Comparison of ENCODE assay signal across 9 cellular contexts in genomic region chr7:27198871-27199801, GRCh38. TPM values are rescaled to one million over a fixed set of nuclear protein-coding genes. Genes with fewer than 3 reads are reported as not detected.
DNase-seq lines count a peak whose midpoint lies in the region; ATAC-seq and TF ChIP-seq lines count a peak whose summit lies in the region.
"Had no signal": no experiment of that assay in that cellular context is flagged by ENCODE, and none has a peak within 500 bp of the region (broad histone marks: within the 10 kb centered on the region; RNA-seq: fewer than 3 reads in every experiment).

No MANE protein-coding gene starts in this region.

- H3K4me1 Mint-ChIP-seq in activated CD8-positive, alpha-beta memory T cell treated with anti-CD3 and anti-CD28 coated beads, Interleukin-2, amount 10 ng/mL, durations not matched to agents 7 days and 5 days = peaks cover 26% of the 10 kb centered on the region

- H3K9me3 ChIP-seq in SJSA1 (replicated peaks) = no peaks in the 10 kb centered on the region
- H3K9me3 ChIP-seq in iPS DF 6.9 (ENCODE audit: control insufficient read depth, insufficient read depth, low read length) = no peaks in the 10 kb centered on the region
- H3K9me3 ChIP-seq in tibial artery = no peaks in the 10 kb centered on the region
- H3K9me3 ChIP-seq: pancreas had no signal

- ATAC-seq in activated CD8-positive, alpha-beta memory T cell treated with anti-CD3 and anti-CD28 coated beads, Interleukin-2, amount 10 ng/mL, durations not matched to agents 7 days and 5 days = no peak
- ATAC-seq in HG02763 (IDR thresholded peaks at IDR 0.05; ENCODE audit: unreplicated experiment) (no peak), GM19395 (IDR thresholded peaks at IDR 0.05; ENCODE audit: unreplicated experiment) (no peak)

- no peaks in the 10 kb centered on the region for H3K9me3 Mint-ChIP-seq in activated CD8-positive, alpha-beta memory T cell treated with anti-CD3 and anti-CD28 coated beads, Interleukin-2, amount 10 ng/mL, durations not matched to agents 7 days and 5 days (ENCODE audit: low read depth)

- H3K27me3 ChIP-seq in SJSA1 (replicated peaks) (no peaks in the 10 kb centered on the region), iPS DF 6.9 (ENCODE audit: control insufficient read depth, insufficient read depth, low read length) (peaks cover 80% of the 10 kb centered on the region), tibial artery (peaks cover 4 to 97% of the 10 kb centered on the region in 2 donors)

- H3K4me1 ChIP-seq in SJSA1 (replicated peaks) = peaks cover 34% of the 10 kb centered on the region
- H3K4me1 ChIP-seq in iPS DF 6.9 (ENCODE audit: control insufficient read depth, insufficient read depth, low read length) = no peaks in the 10 kb centered on the region
- peaks cover 0 to 37% (median 15%) of the 10 kb centered on the region in 4 donors for H3K4me1 ChIP-seq in tibial artery

- H3K4me3 ChIP-seq in SJSA1 (peak overlapping the region; percentile 85), iPS DF 6.9 (ENCODE audit: low read length) (peak overlapping the region; percentile 5; the same call in 1 of the 2 replicates), tibial artery (peak overlapping the region; percentile 35 to 44)

- H3K36me3 ChIP-seq in SJSA1 = peaks cover 7% of the 10 kb centered on the region; the same call in 1 of the 2 replicates
- H3K36me3 ChIP-seq in iPS DF 6.9 (ENCODE audit: control insufficient read depth, insufficient read depth, low read length) = no peaks in the 10 kb centered on the region
- no peaks in the 10 kb centered on the region for H3K36me3 ChIP-seq in tibial artery
- H3K36me3 ChIP-seq: pancreas had no signal

- no peaks in the 10 kb centered on the region for H3K36me3 Mint-ChIP-seq in activated CD8-positive, alpha-beta memory T cell treated with anti-CD3 and anti-CD28 coated beads, Interleukin-2, amount 10 ng/mL, durations not matched to agents 7 days and 5 days

- WGBS in iPS DF 6.9 (ENCODE audit: insufficient coverage, insufficient read length) = no CpG with 5 or more reads among the region's 93 CpGs

- peaks cover 90% of the 10 kb centered on the region for H3K27me3 Mint-ChIP-seq in activated CD8-positive, alpha-beta memory T cell treated with anti-CD3 and anti-CD28 coated beads, Interleukin-2, amount 10 ng/mL, durations not matched to agents 7 days and 5 days

- no peak overlapping the region for H3K4me3 Mint-ChIP-seq in activated CD8-positive, alpha-beta memory T cell treated with anti-CD3 and anti-CD28 coated beads, Interleukin-2, amount 10 ng/mL, durations not matched to agents 7 days and 5 days

- CTCF ChIA-PET in activated CD8-positive, alpha-beta memory T cell treated with anti-CD3 and anti-CD28 coated beads, Interleukin-2, amount 10 ng/mL, durations not matched to agents 7 days and 5 days (lab: Charles Lee) = interaction anchor here (0.9 to 1.6 kb wide), 5 partner anchors 10 to 516 kb away, joined by 3 to 5 read pairs (median 4); no protein-coding TSS in a partner anchor

- intact Hi-C loops in tibial artery (cut with DNase I; ENCODE audit: low total_unique reads) = loop anchor here (10.0 kb wide), 2 partner anchors 726 to 896 kb away; no protein-coding TSS in a partner anchor

- no peak for TF ChIP-seq CTCF in tibial artery (IDR thresholded peaks at IDR 0.05)

- H3K27ac ChIP-seq in SJSA1 (no peak overlapping the region), iPS DF 6.9 (ENCODE audit: low read length) (no peak overlapping the region), tibial artery (no peak overlapping the region)
- H3K27ac ChIP-seq: pancreas had no signal

- DNase-seq in activated CD8-positive, alpha-beta memory T cell treated with anti-CD3 and anti-CD28 coated beads for 24 hours = peak; percentile 65
- no peak for DNase-seq in activated CD8-positive, alpha-beta memory T cell treated with anti-CD3 and anti-CD28 coated beads, Interleukin-2, amount 10 ng/mL, durations not matched to agents 7 days and 5 days
- peak; percentile 47 to 53 for DNase-seq in SJSA1 (ENCODE audit: low read depth in 1 of 2, low spot score in 2 of 2)
- no peak for DNase-seq in iPS DF 6.9 (ENCODE audit: low read depth, low spot score)
- DNase-seq in tibial artery = peak in 1 of 2 donors; percentile 66
- DNase-seq in SIG-M5 treated with dmso at 0.1 percent for 504 hours (lab: John Stamatoyannopoulos, UW; ENCODE audit: unreplicated experiment) = no peak

- no peak overlapping the region for H3K27ac Mint-ChIP-seq in activated CD8-positive, alpha-beta memory T cell treated with anti-CD3 and anti-CD28 coated beads, Interleukin-2, amount 10 ng/mL, durations not matched to agents 7 days and 5 days

RNA-seq across cellular contexts. Expression of gene HOXA13, which starts 0.8 kb away (rescaled TPM):
- not detected for total RNA-seq in activated CD8-positive, alpha-beta memory T cell treated with anti-CD3 and anti-CD28 coated beads, Interleukin-2, amount 10 ng/mL, durations not matched to agents 7 days and 5 days
- total RNA-seq in SJSA1 (2014; rRNA removed; shearing (Covaris generic)) = 1.7 and 2.5 TPM in 2 replicates

RNA-seq across cellular contexts. Expression of gene HOXA11, which starts 14.1 kb away (rescaled TPM):
- total RNA-seq in activated CD8-positive, alpha-beta memory T cell treated with anti-CD3 and anti-CD28 coated beads, Interleukin-2, amount 10 ng/mL, durations not matched to agents 7 days and 5 days = not detected
- 4.4 and 5.9 TPM in 2 replicates for total RNA-seq in SJSA1 (2014; rRNA removed; shearing (Covaris generic))
- total RNA-seq: pancreas had no signal

RNA-seq across cellular contexts. Expression of gene HOXA10, which starts 25.0 kb away (rescaled TPM):
- total RNA-seq in activated CD8-positive, alpha-beta memory T cell treated with anti-CD3 and anti-CD28 coated beads, Interleukin-2, amount 10 ng/mL, durations not matched to agents 7 days and 5 days = not detected
- total RNA-seq in SJSA1 (2014; rRNA removed; shearing (Covaris generic)) = 8.6 and 15.5 TPM in 2 replicates

RNA-seq across cellular contexts. Expression of gene HOXA9, which starts 33.8 kb away (rescaled TPM):
- total RNA-seq in activated CD8-positive, alpha-beta memory T cell treated with anti-CD3 and anti-CD28 coated beads, Interleukin-2, amount 10 ng/mL, durations not matched to agents 7 days and 5 days = not detected
- 7.0 and 16.3 TPM in 2 replicates for total RNA-seq in SJSA1 (2014; rRNA removed; shearing (Covaris generic))

RNA-seq across cellular contexts. Expression of gene HOXA7, which starts 42.7 kb away (rescaled TPM):
- not detected for total RNA-seq in activated CD8-positive, alpha-beta memory T cell treated with anti-CD3 and anti-CD28 coated beads, Interleukin-2, amount 10 ng/mL, durations not matched to agents 7 days and 5 days
- total RNA-seq in SJSA1 (2014; rRNA removed; shearing (Covaris generic)) = 0.09 and 2.9 TPM in 2 replicates

Comparison
In these comparisons a context has a peak if more than half of its experiments do, and no peak if none do; other contexts are left out.
1. DNase-seq: peak in activated CD8-positive, alpha-beta memory T cell treated with anti-CD3 and anti-CD28 coated beads for 24 hours (single experiment) and SJSA1 (2 of 2); none in activated CD8-positive, alpha-beta memory T cell treated with anti-CD3 and anti-CD28 coated beads, Interleukin-2, amount 10 ng/mL, durations not matched to agents 7 days and 5 days (single experiment), iPS DF 6.9 (single experiment) and SIG-M5 treated with dmso at 0.1 percent for 504 hours (single experiment).
2. H3K4me3 ChIP-seq: peak in every context shown above with its lines; median percentile 85 in SJSA1; 40 in tibial artery; 5 in iPS DF 6.9.